20 cellular contexts compared by ENCODE assay signal in the genomic region with DNA sequence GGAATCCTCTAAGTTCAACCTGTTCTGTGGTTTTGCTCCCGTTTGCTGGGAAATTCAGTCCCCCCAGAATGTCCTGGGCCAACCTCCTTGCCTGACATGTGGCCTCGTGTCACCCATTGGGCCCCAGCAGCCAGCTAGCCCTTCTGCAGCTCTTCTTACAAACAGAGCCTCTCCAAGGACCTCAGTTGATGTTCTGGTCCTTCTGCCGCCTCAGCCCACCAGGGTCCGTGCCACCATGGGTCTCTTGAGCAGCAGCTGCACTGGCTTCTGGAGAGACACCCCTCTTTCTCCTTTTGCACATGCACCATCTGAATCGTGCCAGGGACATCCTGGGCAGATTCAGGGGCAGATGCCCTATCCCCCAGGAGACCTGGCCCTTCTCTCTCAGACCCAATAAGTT.
"Had no signal": no experiment of that assay in that cellular context is flagged by ENCODE, and none has a peak within 500 bp of the region (broad histone marks: within the 10 kb centered on the region; RNA-seq: fewer than 3 reads in every experiment).

No MANE protein-coding gene starts in this region.

- H3K4me1 Mint-ChIP-seq: stimulated activated memory B cell treated with anti-CD40 and anti-IgM and Interleukin-4, amounts not matched to agents 10 μg/mL and 1 μg/mL and 100 μg/mL, for 72 hours had no signal

- H3K36me3 Mint-ChIP-seq: natural killer cell treated with Interleukin-12 subunit alpha and Interleukin-12 subunit beta and Interleukin-15 and Interleukin-18, amount 100 ng/mL, for 72 hours; stimulated activated memory B cell treated with anti-CD40 and anti-IgM and Interleukin-4, amounts not matched to agents 10 μg/mL and 1 μg/mL and 100 μg/mL, for 72 hours had no signal

- H3K36me3 ChIP-seq: colonic mucosa, heart right ventricle, left ventricle myocardium inferior, right atrium auricular region, upper lobe of left lung, vagina had no signal

- H3K4me3 ChIP-seq: colonic mucosa, heart right ventricle, left ventricle myocardium inferior, lung, right atrium auricular region, tibial artery, upper lobe of left lung, vagina had no signal

- H3K4me1 ChIP-seq: colonic mucosa, heart right ventricle, left ventricle myocardium inferior, right atrium auricular region, upper lobe of left lung, vagina had no signal

- H3K4me3 Mint-ChIP-seq: natural killer cell treated with Interleukin-12 subunit alpha and Interleukin-12 subunit beta and Interleukin-15 and Interleukin-18, amount 100 ng/mL, for 72 hours; stimulated activated memory B cell treated with anti-CD40 and anti-IgM and Interleukin-4, amounts not matched to agents 10 μg/mL and 1 μg/mL and 100 μg/mL, for 72 hours; stimulated activated naive CD8-positive, alpha-beta T cell treated with anti-CD3 and anti-CD28 coated beads, Interleukin-15, Interleukin-2, amounts not matched to agents 100 ng/mL and 50 ng/mL, for 24 hours had no signal

- H3K9me3 ChIP-seq: colonic mucosa, heart right ventricle, left ventricle myocardium inferior, right atrium auricular region, tibial artery, upper lobe of left lung, vagina had no signal

- DNase-seq: cerebellar nuclear complex; colonic mucosa; effector CD4-positive, alpha-beta T cell; heart right ventricle; hypothalamus; left ventricle myocardium inferior; mesenchymal stem cell; midbrain; stimulated activated CD4-positive, alpha-beta T cell treated with anti-CD3 and anti-CD28 coated beads, Interleukin-15, amount 100 ng/mL, for 24 hours; stimulated activated CD4-positive, alpha-beta T cell treated with anti-CD3 and anti-CD28 coated beads, Interleukin-1b, Interleukin-23, amount 100 ng/mL, for 48 hours; stimulated activated CD4-positive, alpha-beta T cell treated with anti-CD3 and anti-CD28 coated beads, Interleukin-4, amount 100 ng/mL, for 24 hours; tibial artery had no signal

- H3K27ac ChIP-seq: colonic mucosa, heart right ventricle, left ventricle myocardium inferior, right atrium auricular region, tibial artery, upper lobe of left lung, vagina had no signal

- H3K27ac Mint-ChIP-seq: natural killer cell treated with Interleukin-12 subunit alpha and Interleukin-12 subunit beta and Interleukin-15 and Interleukin-18, amount 100 ng/mL, for 72 hours; stimulated activated memory B cell treated with anti-CD40 and anti-IgM and Interleukin-4, amounts not matched to agents 10 μg/mL and 1 μg/mL and 100 μg/mL, for 72 hours; stimulated activated naive CD8-positive, alpha-beta T cell treated with anti-CD3 and anti-CD28 coated beads, Interleukin-15, Interleukin-2, amounts not matched to agents 100 ng/mL and 50 ng/mL, for 24 hours had no signal

- H3K27me3 ChIP-seq: vagina had no signal

- ATAC-seq: esophagus mucosa; heart right ventricle; natural killer cell treated with Interleukin-12 subunit alpha and Interleukin-12 subunit beta and Interleukin-15 and Interleukin-18, amount 100 ng/mL, for 72 hours; stimulated activated memory B cell treated with anti-CD40 and anti-IgM and Interleukin-4, amounts not matched to agents 10 μg/mL and 1 μg/mL and 100 μg/mL, for 72 hours had no signal

- H3K9me3 Mint-ChIP-seq: natural killer cell treated with Interleukin-12 subunit alpha and Interleukin-12 subunit beta and Interleukin-15 and Interleukin-18, amount 100 ng/mL, for 72 hours; stimulated activated memory B cell treated with anti-CD40 and anti-IgM and Interleukin-4, amounts not matched to agents 10 μg/mL and 1 μg/mL and 100 μg/mL, for 72 hours; stimulated activated naive CD8-positive, alpha-beta T cell treated with anti-CD3 and anti-CD28 coated beads, Interleukin-15, Interleukin-2, amounts not matched to agents 100 ng/mL and 50 ng/mL, for 24 hours had no signal
